10 cellular contexts compared by ENCODE assay signal in the genomic region with DNA sequence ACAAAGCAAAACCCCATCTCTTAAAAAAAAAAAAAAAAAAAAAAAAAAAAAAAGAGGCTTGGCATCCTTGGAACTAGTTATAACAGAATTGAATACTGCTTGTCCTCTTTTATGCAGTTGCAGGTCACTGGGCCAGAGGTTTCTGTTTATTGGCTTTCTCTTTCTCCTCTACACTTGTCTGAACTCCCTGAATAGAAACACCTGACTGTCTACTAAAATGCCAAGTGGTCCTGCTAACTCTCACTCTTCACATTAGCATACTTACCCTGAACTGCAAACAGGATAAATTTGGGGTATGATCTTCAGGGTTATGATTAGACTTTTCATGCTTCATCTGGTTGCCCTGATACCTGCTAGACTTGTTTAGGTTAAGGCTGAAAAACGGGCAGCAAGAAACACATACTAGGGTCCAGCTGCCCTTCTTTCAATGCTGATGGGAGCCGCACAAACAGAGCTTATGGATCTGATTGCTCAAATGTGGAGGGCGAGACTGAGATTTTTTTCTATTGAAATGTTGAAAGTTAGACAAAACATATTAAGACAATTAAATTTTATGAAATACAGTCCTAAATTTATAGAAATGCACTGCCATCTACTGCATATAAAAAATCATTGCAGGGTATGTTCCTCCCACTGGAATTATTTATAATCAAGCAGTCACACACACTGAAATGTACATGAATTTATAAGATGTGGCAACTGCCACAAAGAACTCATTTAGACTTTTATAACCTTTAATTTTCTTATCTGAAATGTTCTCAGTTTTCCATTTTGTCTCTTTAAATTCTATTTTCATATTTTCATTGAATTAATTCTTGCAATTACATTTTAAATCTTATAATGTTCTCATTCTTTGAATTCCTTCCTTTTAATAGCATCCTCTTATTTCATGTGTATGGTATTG. TPM values are rescaled to one million over a fixed set of nuclear protein-coding genes. Genes with fewer than 3 reads are reported as not detected.
DNase-seq lines count a peak whose midpoint lies in the region; ATAC-seq and TF ChIP-seq lines count a peak whose summit lies in the region.
"Had no signal": no experiment of that assay in that cellular context is flagged by ENCODE, and none has a peak within 500 bp of the region (broad histone marks: within the 10 kb centered on the region; RNA-seq: fewer than 3 reads in every experiment).

No MANE protein-coding gene starts in this region.

- H3K23ac ChIP-seq in H9 (ENCODE audit: insufficient read length, low read depth, low read length): no peak overlapping the region

- no peak overlapping the region for H2BK5ac ChIP-seq in H9 (ENCODE audit: insufficient read length, low read length)

- no peaks in the 10 kb centered on the region for H3K9me2 ChIP-seq in hepatocyte (replicated peaks; ENCODE audit: insufficient read depth)

- H2BK20ac ChIP-seq in H9 (ENCODE audit: low read depth, low read length, poor library complexity, severe bottlenecking): no peak overlapping the region

- intact Hi-C loops in A673 (cut with micrococcal nuclease; ENCODE audit: unreplicated experiment): loop anchor here (2.0 to 10.0 kb wide), 3 partner anchors 221 to 684 kb away; no protein-coding TSS in a partner anchor

- no peak overlapping the region for H4K8ac ChIP-seq in H9 (replicated peaks; ENCODE audit: insufficient read length, low read depth, low read length)

- no peak overlapping the region for H3K9ac ChIP-seq in H9 (ENCODE audit: extremely low read depth, insufficient read length, low read length)

- no peak overlapping the region for H2BK12ac ChIP-seq in H9 (ENCODE audit: insufficient read length, low read depth, low read length)

- H2AK5ac ChIP-seq in H9 (ENCODE audit: insufficient read length, low read length): no peak overlapping the region

- H3K27ac Mint-ChIP-seq in H9: no peak overlapping the region

- no CpG with 5 or more reads among the region's 3 CpGs for WGBS in H9 (ENCODE audit: extremely low coverage, insufficient read length, low lambda C conversion rate)
- 90% methylated on average over 3 of the region's 3 CpGs for WGBS in hepatocyte (ENCODE audit: low lambda C conversion rate, missing lambda C conversion rate)

- H2BK15ac ChIP-seq in H9 (ENCODE audit: low read depth, low read length): no peak overlapping the region

- H3K4ac ChIP-seq in H9 (ENCODE audit: low read depth, low read length): no peak overlapping the region

- no peak overlapping the region for H3T11ph ChIP-seq in H9 (ENCODE audit: low read length)

- CTCF ChIA-PET in A673 (lab: Charles Lee): interaction anchor here (0.6 to 1.9 kb wide), 4 partner anchors 8 to 680 kb away, joined by 5 to 7 read pairs (median 6); no protein-coding TSS in a partner anchor

- no peak overlapping the region for H2BK120ac ChIP-seq in H9 (ENCODE audit: low read depth, low read length, poor library complexity, severe bottlenecking)

- no peak overlapping the region for H3K56ac ChIP-seq in H9 (ENCODE audit: insufficient read length, low read depth, low read length)

- H3K36me3 Mint-ChIP-seq in H9 (ENCODE audit: insufficient read depth in 1 of 3, low read depth in 3 of 3): peaks cover 39 to 64% (median 54%) of the 10 kb centered on the region in 3 experiments

- peaks cover 2% of the 10 kb centered on the region; the same call in 1 of the 2 replicates for H3K27me3 Mint-ChIP-seq in H9 (ENCODE audit: low read depth)

- H3K4me2 ChIP-seq in H9 (ENCODE audit: insufficient read depth, insufficient read length, low read length) (no peak overlapping the region), hepatocyte (no peak overlapping the region)

- POLR2A ChIA-PET in A673 (lab: Charles Lee; ENCODE audit: low non-redundant PET): interaction anchor here (0.6 kb wide), 1 partner anchor 272 kb away, joined by 3 read pairs; no protein-coding TSS in a partner anchor

- no TSS peak for BruUV-seq in A673 (replicated peaks; lab: Mats Ljungman, UMichigan)

- no peak overlapping the region for H2AFZ ChIP-seq in H9 (ENCODE audit: low read length)
- H2AFZ ChIP-seq in hepatocyte: no peak overlapping the region

- H3K4me3 ChIP-seq in A673 (ENCODE audit: low read depth, low read length, poor library complexity, severe bottlenecking) (no peak overlapping the region), hepatocyte (no peak overlapping the region)
- H3K4me3 ChIP-seq: stomach had no signal

- no peak overlapping the region for H3K18ac ChIP-seq in H9 (ENCODE audit: insufficient read length, low read depth, low read length)

- H3K9me3 ChIP-seq in A673 (ENCODE audit: low read depth, low read length, poor library complexity, severe bottlenecking) (no peaks in the 10 kb centered on the region), H9 (ENCODE audit: control insufficient read depth, low read depth, low read length) (no peaks in the 10 kb centered on the region), hepatocyte (ENCODE audit: low read depth) (no peaks in the 10 kb centered on the region)
- H3K9me3 ChIP-seq: neutrophil had no signal

- H3K27me3 ChIP-seq in A673 (replicated peaks; ENCODE audit: insufficient read depth, low read depth, low read length, poor library complexity): no peaks in the 10 kb centered on the region
- no peaks in the 10 kb centered on the region for H3K27me3 ChIP-seq in H9 (ENCODE audit: insufficient read depth, low read length)
- no peaks in the 10 kb centered on the region for H3K27me3 ChIP-seq in hepatocyte
- H3K27me3 ChIP-seq: neutrophil, stomach had no signal

- no peak overlapping the region for H3K27ac ChIP-seq in A673 (ENCODE audit: low read depth, low read length, poor library complexity, severe bottlenecking)
- no peak overlapping the region for H3K27ac ChIP-seq in H9 (ENCODE audit: insufficient read length, low read depth, low read length)
- H3K27ac ChIP-seq in hepatocyte: no peak overlapping the region
- H3K27ac ChIP-seq: neutrophil, stomach had no signal

- H4K20me1 ChIP-seq in H9 (ENCODE audit: control insufficient read depth, insufficient read depth, insufficient read length) (no peaks in the 10 kb centered on the region), hepatocyte (ENCODE audit: insufficient read depth, poor library complexity, severe bottlenecking) (no peaks in the 10 kb centered on the region)

- no peaks in the 10 kb centered on the region for H3K23me2 ChIP-seq in H9 (ENCODE audit: insufficient read length, low read depth, low read length, poor library complexity, severe bottlenecking)

- H3K36me3 ChIP-seq in A673 (ENCODE audit: insufficient read depth, low read length, poor library complexity, severe bottlenecking) (peaks cover 10% of the 10 kb centered on the region), hepatocyte (replicated peaks; ENCODE audit: insufficient read depth, low read depth) (no peaks in the 10 kb centered on the region)

- H3K4me1 Mint-ChIP-seq in H9: no peaks in the 10 kb centered on the region

- H3K14ac ChIP-seq in H9 (ENCODE audit: insufficient read depth, low read length): no peak overlapping the region

- no peak overlapping the region for H3K4me3 Mint-ChIP-seq in H9

- H3K79me1 ChIP-seq in H9 (ENCODE audit: insufficient read depth, low read depth, low read length, poor library complexity, severe bottlenecking): no peaks in the 10 kb centered on the region

- H3K9me3 Mint-ChIP-seq in H9: peaks cover 23 to 33% of the 10 kb centered on the region in 2 experiments

- H4K5ac ChIP-seq in H9 (ENCODE audit: insufficient read length, low read depth, low read length): no peak overlapping the region

- H3K4me1 ChIP-seq in A673 (ENCODE audit: insufficient read depth, low read length, poor library complexity, severe bottlenecking) (no peaks in the 10 kb centered on the region), H9 (ENCODE audit: insufficient read depth, low read length) (no peaks in the 10 kb centered on the region), hepatocyte (ENCODE audit: insufficient read depth) (no peaks in the 10 kb centered on the region)
- H3K4me1 ChIP-seq: stomach had no signal

- H3K79me2 ChIP-seq in H9 (ENCODE audit: insufficient read depth, low read length) (no peaks in the 10 kb centered on the region), hepatocyte (no peaks in the 10 kb centered on the region)

- ATAC-seq in GM19328 (IDR thresholded peaks at IDR 0.05; ENCODE audit: unreplicated experiment): no peak
- ATAC-seq in HG02852 (IDR thresholded peaks at IDR 0.05; ENCODE audit: unreplicated experiment): no peak

- DNase-seq in A673 (ENCODE audit: low spot score) (peak; percentile 17), H9 (no peak), amniotic epithelial cell (ENCODE audit: low read depth) (peak; percentile 19), hepatocyte (ENCODE audit: low spot score) (no peak), cerebellar nuclear complex (lab: John Stamatoyannopoulos, UW) (no peak)
- DNase-seq in activated CD8-positive, alpha-beta memory T cell treated with anti-CD3 and anti-CD28 coated beads for 24 hours: no peak
- DNase-seq: stomach had no signal

- no peak overlapping the region for H4K91ac ChIP-seq in H9 (ENCODE audit: insufficient read length, low read depth, low read length)

- TF ChIP-seq CTCF in A673 (conservative IDR thresholded peaks at IDR 0.05; ENCODE audit: low read depth, low read length): peak; percentile 52
- TF ChIP-seq CTCF in H9 (conservative IDR thresholded peaks at IDR 0.05): peak; percentile 40; the same call in 1 of the 3 replicates
- TF ChIP-seq CTCF in hepatocyte (IDR thresholded peaks at IDR 0.05; ENCODE audit: poor library complexity): peak; percentile 51

RNA-seq across cellular contexts. Expression of gene GTF3C3, which starts 40.8 kb away (rescaled TPM):
- total RNA-seq in A673 (2021): 60.3 and 68.6 TPM in 2 replicates
- 59.6 and 64.6 TPM in 2 replicates for total RNA-seq in H9 (2021)
- total RNA-seq in hepatocyte: 34.2 and 36.9 TPM in 2 replicates
- 15.4 and 19.8 TPM in 2 replicates for polyA plus RNA-seq in hepatocyte

RNA-seq across cellular contexts. Expression of gene C2orf66, which starts 50.4 kb away (rescaled TPM):
- total RNA-seq in A673 (2021): 0.28 TPM in 1 of 2 replicates, not detected in the other
- not detected in 2 replicates for total RNA-seq in H9 (2021)
- 0.07 TPM in 1 of 2 replicates, not detected in the other for total RNA-seq in hepatocyte
- polyA plus RNA-seq in hepatocyte: 0.47 TPM in 1 of 2 replicates, not detected in the other
- total RNA-seq: stomach had no signal

Comparison
In these comparisons a context has a peak if more than half of its experiments do, and no peak if none do; other contexts are left out.
1. DNase-seq: peak in A673 (single experiment) and amniotic epithelial cell (single experiment); none in H9 (single experiment), hepatocyte (single experiment), cerebellar nuclear complex (0 of 2) and activated CD8-positive, alpha-beta memory T cell treated with anti-CD3 and anti-CD28 coated beads for 24 hours (single experiment).
2. Peak in every context shown above with its lines, with median percentiles within 50 percentile points of each other: CTCF ChIP-seq.